ENCODE assay signal across 8 cellular contexts in genomic region chr11:2928605-2929510, GRCh38. TPM values are rescaled to one million over a fixed set of nuclear protein-coding genes. Genes with fewer than 3 reads are reported as not detected.
A peak's percentile ranks its signal among the peaks of the same experiment; 100 is the strongest.
DNase-seq lines count a peak whose midpoint lies in the region; ATAC-seq and TF ChIP-seq lines count a peak whose summit lies in the region.

TSS of gene PHLDA2 (minus strand) at chr11:2929420. CDS start at chr11:2929364, 56 bp downstream.

- no peaks in the 10 kb centered on the region for H3K9me3 Mint-ChIP-seq in activated T-helper 1 cell treated with anti-CD3 and anti-CD28 coated beads, Interleukin-12 subunit alpha, Interleukin-12 subunit beta, Interleukin-2, Interleukin-4 antibody, amounts not matched to agents 30 ng/mL and 10 ng/mL and 1 ng/mL, durations not matched to agents 14 hours and 24 hours and 36 hours

- H3K4me1 ChIP-seq in NT2/D1 (ENCODE audit: insufficient read depth, insufficient read length) (peaks cover 36% of the 10 kb centered on the region), neutrophil (ENCODE audit: control insufficient read depth in 1 of 2, insufficient read depth in 1 of 2, low read depth in 1 of 2, low read length in 1 of 2) (peaks cover 27 to 39% of the 10 kb centered on the region in 2 experiments), vagina (peaks cover 52% of the 10 kb centered on the region)

- H3K9me3 ChIP-seq in NT2/D1 (ENCODE audit: insufficient read depth, low read length) (peaks cover 16% of the 10 kb centered on the region; the same call in 1 of the 2 replicates), neutrophil (no peaks in the 10 kb centered on the region), vagina (no peaks in the 10 kb centered on the region)

- H3K36me3 ChIP-seq in NT2/D1 (ENCODE audit: insufficient read depth, insufficient read length, low read length) (peaks cover 28% of the 10 kb centered on the region), neutrophil (no peaks in the 10 kb centered on the region), vagina (no peaks in the 10 kb centered on the region)

- intact Hi-C loops in activated T-helper 1 cell treated with anti-CD3 and anti-CD28 coated beads, Interleukin-12 subunit alpha, Interleukin-12 subunit beta, Interleukin-2, Interleukin-4 antibody, amounts not matched to agents 30 ng/mL and 10 ng/mL and 1 ng/mL, durations not matched to agents 14 hours and 24 hours and 36 hours (cut with micrococcal nuclease): loop anchor here (1.0 kb wide), 2 partner anchors 27 to 529 kb away; partner anchors contain the start of gene TSSC4
- intact Hi-C loops in vagina (cut with DNase I): no loop called here

- H3K27ac ChIP-seq in neutrophil (no peak within 1 kb of the TSS), vagina (peak within 1 kb of the TSS; percentile 78)

- H3K36me3 Mint-ChIP-seq in activated T-helper 1 cell treated with anti-CD3 and anti-CD28 coated beads, Interleukin-12 subunit alpha, Interleukin-12 subunit beta, Interleukin-2, Interleukin-4 antibody, amounts not matched to agents 30 ng/mL and 10 ng/mL and 1 ng/mL, durations not matched to agents 14 hours and 24 hours and 36 hours (ENCODE audit: low read depth): no peaks in the 10 kb centered on the region

- peak; percentile 81 for DNase-seq in GM20000 (ENCODE audit: low spot score)
- DNase-seq in NT2/D1 (ENCODE audit: low read depth, low spot score): no peak
- peak; percentile 62 for DNase-seq in activated T-helper 1 cell treated with anti-CD3 and anti-CD28 coated beads, Interleukin-12 subunit alpha, Interleukin-12 subunit beta, Interleukin-2, Interleukin-4 antibody, amounts not matched to agents 30 ng/mL and 10 ng/mL and 1 ng/mL, durations not matched to agents 14 hours and 24 hours and 36 hours (ENCODE audit: low spot score)
- peak; percentile 82 to 89 for DNase-seq in foreskin fibroblast
- DNase-seq in vagina (ENCODE audit: extremely low spot score in 2 of 2): no peak
- no peak for DNase-seq in germinal center (ENCODE audit: low spot score)

- peak within 1 kb of the TSS; percentile 99 for H3K9ac ChIP-seq in NT2/D1 (ENCODE audit: insufficient read length, low read depth)

- peaks cover 4% of the 10 kb centered on the region for H3K27me3 ChIP-seq in NT2/D1 (ENCODE audit: insufficient read depth, insufficient read length)
- H3K27me3 ChIP-seq in neutrophil: peaks cover 68% of the 10 kb centered on the region
- no peaks in the 10 kb centered on the region for H3K27me3 ChIP-seq in vagina

- peak within 1 kb of the TSS; percentile 85 for H3K4me3 Mint-ChIP-seq in activated T-helper 1 cell treated with anti-CD3 and anti-CD28 coated beads, Interleukin-12 subunit alpha, Interleukin-12 subunit beta, Interleukin-2, Interleukin-4 antibody, amounts not matched to agents 30 ng/mL and 10 ng/mL and 1 ng/mL, durations not matched to agents 14 hours and 24 hours and 36 hours

- peaks cover 15% of the 10 kb centered on the region for H3K4me1 Mint-ChIP-seq in activated T-helper 1 cell treated with anti-CD3 and anti-CD28 coated beads, Interleukin-12 subunit alpha, Interleukin-12 subunit beta, Interleukin-2, Interleukin-4 antibody, amounts not matched to agents 30 ng/mL and 10 ng/mL and 1 ng/mL, durations not matched to agents 14 hours and 24 hours and 36 hours (ENCODE audit: low read depth)

- H3K4me3 ChIP-seq in NT2/D1 (ENCODE audit: insufficient read length, low read depth): peak within 1 kb of the TSS; percentile 91
- peak within 1 kb of the TSS; percentile 77 to 89 for H3K4me3 ChIP-seq in foreskin fibroblast (ENCODE audit: low read depth in 1 of 2, low read length in 2 of 2)
- peak within 1 kb of the TSS; percentile 30 to 52 for H3K4me3 ChIP-seq in neutrophil (ENCODE audit: low read depth in 1 of 2, low read length in 1 of 2)
- H3K4me3 ChIP-seq in vagina: peak within 1 kb of the TSS; percentile 56 to 59

- no peak for TF ChIP-seq CTCF in GM20000 (IDR thresholded peaks at IDR 0.05; ENCODE audit: extremely low read depth, missing control alignments)
- no peak for TF ChIP-seq CTCF in foreskin fibroblast (IDR thresholded peaks at IDR 0.05; ENCODE audit: low read depth, low read length)
- peak; percentile 25 for TF ChIP-seq CTCF in neutrophil (IDR thresholded peaks at IDR 0.05)
- no peak for TF ChIP-seq CTCF in vagina (IDR thresholded peaks at IDR 0.05)

- H3K27ac Mint-ChIP-seq in activated T-helper 1 cell treated with anti-CD3 and anti-CD28 coated beads, Interleukin-12 subunit alpha, Interleukin-12 subunit beta, Interleukin-2, Interleukin-4 antibody, amounts not matched to agents 30 ng/mL and 10 ng/mL and 1 ng/mL, durations not matched to agents 14 hours and 24 hours and 36 hours: peak within 1 kb of the TSS; percentile 92

- H3K27me3 Mint-ChIP-seq in activated T-helper 1 cell treated with anti-CD3 and anti-CD28 coated beads, Interleukin-12 subunit alpha, Interleukin-12 subunit beta, Interleukin-2, Interleukin-4 antibody, amounts not matched to agents 30 ng/mL and 10 ng/mL and 1 ng/mL, durations not matched to agents 14 hours and 24 hours and 36 hours (ENCODE audit: insufficient read depth): peaks cover 12% of the 10 kb centered on the region

- TF ChIP-seq POLR2A in vagina (IDR thresholded peaks at IDR 0.05): peak in 1 of 2 donors; percentile 33

- ATAC-seq in GM18868 (IDR thresholded peaks at IDR 0.05; ENCODE audit: unreplicated experiment): no peak

RNA-seq across cellular contexts. Expression of gene PHLDA2, which starts in this region (rescaled TPM):
- 25.7 and 28.0 TPM in 2 replicates for total RNA-seq in activated T-helper 1 cell treated with anti-CD3 and anti-CD28 coated beads, Interleukin-12 subunit alpha, Interleukin-12 subunit beta, Interleukin-2, Interleukin-4 antibody, amounts not matched to agents 30 ng/mL and 10 ng/mL and 1 ng/mL, durations not matched to agents 14 hours and 24 hours and 36 hours
- total RNA-seq in vagina: 43.5 TPM

Comparison
In these comparisons a context has a peak if more than half of its experiments do, and no peak if none do; other contexts are left out.
1. DNase-seq: peak in GM20000 (single experiment), activated T-helper 1 cell treated with anti-CD3 and anti-CD28 coated beads, Interleukin-12 subunit alpha, Interleukin-12 subunit beta, Interleukin-2, Interleukin-4 antibody, amounts not matched to agents 30 ng/mL and 10 ng/mL and 1 ng/mL, durations not matched to agents 14 hours and 24 hours and 36 hours (single experiment) and foreskin fibroblast (2 of 2); none in NT2/D1 (single experiment), vagina (0 of 2) and germinal center (single experiment).
2. H3K4me3 ChIP-seq: peak in every context shown above with its lines; median percentile 91 in NT2/D1; 83 in foreskin fibroblast; 58 in vagina; 41 in neutrophil.